In genomic region chr20:44291754-44292153, GRCh38 we compare ENCODE assay signal across 1 cellular context.
TF ChIP-seq lines count a peak whose summit lies in the region.

No MANE protein-coding gene starts in this region.

TF ChIP-seq in WTC11, 78 proteins besides CTCF, POLR2A, EP300 and RAD21 (continued from another document):
- TF ChIP-seq AFF4 (CRISPR knock-in tag; IDR thresholded peaks at IDR 0.05; ENCODE audit: borderline replicate concordance) (no peak), NR3C1 (CRISPR knock-in tag; conservative IDR thresholded peaks at IDR 0.05; ENCODE audit: low read depth) (no peak), ESRRA (CRISPR knock-in tag; IDR thresholded peaks at IDR 0.05; ENCODE audit: borderline replicate concordance) (no peak), FOXP1 (CRISPR knock-in tag; IDR thresholded peaks at IDR 0.05; ENCODE audit: borderline replicate concordance) (no peak), GABPB1 (CRISPR knock-in tag; IDR thresholded peaks at IDR 0.05) (no peak)
